ENCODE assay signal across 12 cellular contexts in genomic region chr16:53891409-53892139, GRCh38.
DNase-seq lines count a peak whose midpoint lies in the region; TF ChIP-seq lines count a peak whose summit lies in the region.
"Had no signal": no experiment of that assay in that cellular context is flagged by ENCODE, and none has a peak within 500 bp of the region (broad histone marks: within the 10 kb centered on the region; RNA-seq: fewer than 3 reads in every experiment).

No MANE protein-coding gene starts in this region.

- no peak overlapping the region for H4K12ac ChIP-seq in trophoblast cell (ENCODE audit: low read depth, low read length)

- no peak for TF ChIP-seq CTCF in HFFc6 (IDR thresholded peaks at IDR 0.05)
- TF ChIP-seq CTCF in mesothelial cell of epicardium (IDR thresholded peaks at IDR 0.05; ENCODE audit: unreplicated experiment), result no peak

- H3K36me3 ChIP-seq in trophoblast cell (ENCODE audit: control insufficient read depth in 1 of 2, insufficient read depth in 2 of 2, low read length in 2 of 2), result peaks cover 0 to 3% of the 10 kb centered on the region in 2 experiments

- CTCF ChIA-PET in activated naive CD4-positive, alpha-beta T cell treated with anti-CD3 and anti-CD28 coated beads, Interleukin-2, amount 10 ng/mL, durations not matched to agents 7 days and 5 days (lab: Charles Lee), result interaction anchor here (0.8 to 1.9 kb wide), 10 partner anchors 9 to 391 kb away, joined by 3 to 7 read pairs (median 4); no protein-coding TSS in a partner anchor

- H3K18ac ChIP-seq in trophoblast cell (ENCODE audit: low read length), result no peak overlapping the region

- H3K23ac ChIP-seq in trophoblast cell (ENCODE audit: low read length), result no peak overlapping the region

- no peaks in the 10 kb centered on the region for H3K4me1 ChIP-seq in trophoblast cell (ENCODE audit: control insufficient read depth in 1 of 2, insufficient read depth in 2 of 2, low read length in 2 of 2)

- no peaks in the 10 kb centered on the region for H3K9me3 ChIP-seq in trophoblast cell (ENCODE audit: insufficient read depth, low read depth, low read length)
- H3K9me3 ChIP-seq: SJCRH30 had no signal

- peak overlapping the region; percentile 82 for H3K27ac Mint-ChIP-seq in activated naive CD4-positive, alpha-beta T cell treated with anti-CD3 and anti-CD28 coated beads, Interleukin-2, amount 10 ng/mL, durations not matched to agents 7 days and 5 days
- H3K27ac Mint-ChIP-seq in HFFc6 (peak overlapping the region; percentile 75), mesothelial cell of epicardium (no peak overlapping the region)
- H3K27ac Mint-ChIP-seq in T-helper 2 cell treated with Interferon-gamma antibody and Interleukin-4, amounts not matched to agents 5 μg/mL and 100 μg/mL, for 36 hours, result peak overlapping the region; percentile 73
- H3K27ac Mint-ChIP-seq: IgD-negative memory B cell had no signal

- H4K91ac ChIP-seq in trophoblast cell (ENCODE audit: low read depth, low read length), result peak overlapping the region; percentile 11

- H3K79me1 ChIP-seq in trophoblast cell (ENCODE audit: low read length), result no peaks in the 10 kb centered on the region

- peak overlapping the region; percentile 40 for H3K9ac ChIP-seq in trophoblast cell (ENCODE audit: low read length)

- H3K27me3 Mint-ChIP-seq in activated naive CD4-positive, alpha-beta T cell treated with anti-CD3 and anti-CD28 coated beads, Interleukin-2, amount 10 ng/mL, durations not matched to agents 7 days and 5 days, result no peaks in the 10 kb centered on the region
- H3K27me3 Mint-ChIP-seq in HFFc6 (ENCODE audit: insufficient read depth) (peaks cover 2% of the 10 kb centered on the region; the same call in 1 of the 2 replicates), mesothelial cell of epicardium (ENCODE audit: low read depth) (no peaks in the 10 kb centered on the region)
- no peaks in the 10 kb centered on the region for H3K27me3 Mint-ChIP-seq in T-helper 2 cell treated with Interferon-gamma antibody and Interleukin-4, amounts not matched to agents 5 μg/mL and 100 μg/mL, for 36 hours (ENCODE audit: low read depth)
- H3K27me3 Mint-ChIP-seq: IgD-negative memory B cell had no signal

- no peaks in the 10 kb centered on the region for H3K27me3 ChIP-seq in trophoblast cell (ENCODE audit: insufficient read depth, low read length)
- H3K27me3 ChIP-seq: SJCRH30 had no signal

- H3K4me1 Mint-ChIP-seq in activated naive CD4-positive, alpha-beta T cell treated with anti-CD3 and anti-CD28 coated beads, Interleukin-2, amount 10 ng/mL, durations not matched to agents 7 days and 5 days, result peaks cover 31% of the 10 kb centered on the region
- peaks cover 39% of the 10 kb centered on the region for H3K4me1 Mint-ChIP-seq in HFFc6 (ENCODE audit: low read depth)
- peaks cover 47% of the 10 kb centered on the region for H3K4me1 Mint-ChIP-seq in T-helper 2 cell treated with Interferon-gamma antibody and Interleukin-4, amounts not matched to agents 5 μg/mL and 100 μg/mL, for 36 hours (ENCODE audit: low read depth)
- H3K4me1 Mint-ChIP-seq in mesothelial cell of epicardium, result peaks cover 51% of the 10 kb centered on the region
- H3K4me1 Mint-ChIP-seq: IgD-negative memory B cell had no signal

- peak; percentile 42 for DNase-seq in activated naive CD4-positive, alpha-beta T cell treated with anti-CD3 and anti-CD28 coated beads, Interleukin-2, amount 10 ng/mL, durations not matched to agents 7 days and 5 days
- DNase-seq in activated naive CD4-positive, alpha-beta T cell (lab: John Stamatoyannopoulos, UW), result no peak
- DNase-seq in HFFc6 (no peak), trophoblast cell (no peak), mesothelial cell of epicardium (ENCODE audit: low spot score in 2 of 2, unreplicated experiment in 2 of 2) (no peak), globus pallidus (ENCODE audit: low spot score) (no peak)
- peak; percentile 24 for DNase-seq in T-helper 2 cell treated with Interferon-gamma antibody and Interleukin-4, amounts not matched to agents 5 μg/mL and 100 μg/mL, for 36 hours (ENCODE audit: low spot score)
- DNase-seq in effector CD8-positive, alpha-beta T cell (lab: John Stamatoyannopoulos, UW), result no peak
- DNase-seq: NCI-H1417 treated with DMSO at 0.1 percent for 48 hours, NCI-H524 treated with DMSO at 0.1 percent for 48 hours had no signal

- no peak overlapping the region for H3K27ac ChIP-seq in trophoblast cell (ENCODE audit: low read depth, low read length)
- H3K27ac ChIP-seq: SJCRH30 had no signal

- H3K4me2 ChIP-seq in trophoblast cell (ENCODE audit: low read length), result no peak overlapping the region

- H3K79me2 ChIP-seq in trophoblast cell (ENCODE audit: control insufficient read depth, insufficient read depth, low read length, poor library complexity), result no peaks in the 10 kb centered on the region

- H3K4ac ChIP-seq in trophoblast cell (ENCODE audit: low read depth, low read length), result no peak overlapping the region

- H4K8ac ChIP-seq in trophoblast cell (ENCODE audit: low read depth, low read length), result no peak overlapping the region

- peak overlapping the region; percentile 51 for H2BK120ac ChIP-seq in trophoblast cell (ENCODE audit: insufficient read depth, low read length, poor library complexity)

- H3K4me3 ChIP-seq in trophoblast cell (ENCODE audit: low read depth, low read length), result no peak overlapping the region
- H3K4me3 ChIP-seq: SJCRH30 had no signal

- H2BK12ac ChIP-seq in trophoblast cell (ENCODE audit: low read length), result no peak overlapping the region

- no peaks in the 10 kb centered on the region for H3K9me3 Mint-ChIP-seq in activated naive CD4-positive, alpha-beta T cell treated with anti-CD3 and anti-CD28 coated beads, Interleukin-2, amount 10 ng/mL, durations not matched to agents 7 days and 5 days
- no peaks in the 10 kb centered on the region for H3K9me3 Mint-ChIP-seq in HFFc6
- H3K9me3 Mint-ChIP-seq in T-helper 2 cell treated with Interferon-gamma antibody and Interleukin-4, amounts not matched to agents 5 μg/mL and 100 μg/mL, for 36 hours, result peaks cover 7% of the 10 kb centered on the region
- no peaks in the 10 kb centered on the region for H3K9me3 Mint-ChIP-seq in mesothelial cell of epicardium

- no peak overlapping the region for H3K14ac ChIP-seq in trophoblast cell (ENCODE audit: low read length)

- WGBS in trophoblast cell (ENCODE audit: extremely low coverage, insufficient coverage, insufficient read length), result 100% methylated on average over 1 of the region's 9 CpGs

- H2BK5ac ChIP-seq in trophoblast cell (ENCODE audit: low read depth, low read length, poor library complexity), result no peak overlapping the region

- no peak overlapping the region for H2AK5ac ChIP-seq in trophoblast cell (ENCODE audit: low read length)

- peak overlapping the region; percentile 28 for H3K4me3 Mint-ChIP-seq in activated naive CD4-positive, alpha-beta T cell treated with anti-CD3 and anti-CD28 coated beads, Interleukin-2, amount 10 ng/mL, durations not matched to agents 7 days and 5 days
- no peak overlapping the region for H3K4me3 Mint-ChIP-seq in HFFc6
- H3K4me3 Mint-ChIP-seq in T-helper 2 cell treated with Interferon-gamma antibody and Interleukin-4, amounts not matched to agents 5 μg/mL and 100 μg/mL, for 36 hours, result peak overlapping the region; percentile 62
- no peak overlapping the region for H3K4me3 Mint-ChIP-seq in mesothelial cell of epicardium
- H3K4me3 Mint-ChIP-seq: IgD-negative memory B cell had no signal

- peaks cover 11% of the 10 kb centered on the region for H3K36me3 Mint-ChIP-seq in activated naive CD4-positive, alpha-beta T cell treated with anti-CD3 and anti-CD28 coated beads, Interleukin-2, amount 10 ng/mL, durations not matched to agents 7 days and 5 days
- H3K36me3 Mint-ChIP-seq in HFFc6 (ENCODE audit: low read depth) (peaks cover 12% of the 10 kb centered on the region), mesothelial cell of epicardium (peaks cover 5% of the 10 kb centered on the region)
- peaks cover 28% of the 10 kb centered on the region for H3K36me3 Mint-ChIP-seq in T-helper 2 cell treated with Interferon-gamma antibody and Interleukin-4, amounts not matched to agents 5 μg/mL and 100 μg/mL, for 36 hours (ENCODE audit: low read depth)

- H2AFZ ChIP-seq in trophoblast cell (ENCODE audit: insufficient read depth, low read length, poor library complexity), result no peak overlapping the region

Comparison
In these comparisons a context has a peak if more than half of its experiments do, and no peak if none do; other contexts are left out.
1. DNase-seq: peak in activated naive CD4-positive, alpha-beta T cell treated with anti-CD3 and anti-CD28 coated beads, Interleukin-2, amount 10 ng/mL, durations not matched to agents 7 days and 5 days (single experiment) and T-helper 2 cell treated with Interferon-gamma antibody and Interleukin-4, amounts not matched to agents 5 μg/mL and 100 μg/mL, for 36 hours (single experiment); none in activated naive CD4-positive, alpha-beta T cell (0 of 4), HFFc6 (single experiment), trophoblast cell (0 of 2), mesothelial cell of epicardium (0 of 2), effector CD8-positive, alpha-beta T cell (single experiment) and globus pallidus (single experiment).
2. H3K4me3 Mint-ChIP-seq: peak in activated naive CD4-positive, alpha-beta T cell treated with anti-CD3 and anti-CD28 coated beads, Interleukin-2, amount 10 ng/mL, durations not matched to agents 7 days and 5 days (single experiment) and T-helper 2 cell treated with Interferon-gamma antibody and Interleukin-4, amounts not matched to agents 5 μg/mL and 100 μg/mL, for 36 hours (single experiment); none in HFFc6 (single experiment) and mesothelial cell of epicardium (single experiment).